25 cellular contexts compared by ENCODE assay signal in the genomic region with DNA sequence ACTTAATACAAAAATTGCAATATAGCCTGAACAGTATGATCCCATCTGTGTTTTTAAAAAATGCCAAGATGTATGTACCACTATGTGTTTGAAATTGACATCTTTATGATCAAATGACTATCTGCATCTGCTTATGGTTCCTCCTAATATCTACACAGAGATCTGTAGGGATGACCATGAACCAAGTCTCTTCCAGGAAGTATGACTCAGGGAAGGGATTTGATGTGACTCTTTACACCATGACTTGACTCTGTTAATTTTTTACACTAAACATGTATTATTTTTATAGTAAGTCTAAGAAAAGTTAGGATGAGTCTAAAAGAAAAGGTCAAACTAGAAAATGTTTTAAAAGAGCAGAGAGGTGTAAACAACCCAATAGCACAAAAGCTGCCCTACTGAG.
DNase-seq lines count a peak whose midpoint lies in the region; ATAC-seq, FAIRE-seq and TF ChIP-seq lines count a peak whose summit lies in the region.
"Had no signal": no experiment of that assay in that cellular context is flagged by ENCODE, and none has a peak within 500 bp of the region (broad histone marks: within the 10 kb centered on the region; RNA-seq: fewer than 3 reads in every experiment).

No MANE protein-coding gene starts in this region.

- H3K4me3 ChIP-seq in A549 (no peak overlapping the region), thyroid gland (replicated peaks in 1 of 3) (no peak overlapping the region)
- H3K4me3 ChIP-seq: MG63, SK-N-MC, stomach, upper lobe of left lung had no signal

- no peaks in the 10 kb centered on the region for H3K27me3 Mint-ChIP-seq in CD4-positive, alpha-beta T cell
- no peaks in the 10 kb centered on the region for H3K27me3 Mint-ChIP-seq in activated naive CD4-positive, alpha-beta T cell treated with anti-CD3 and anti-CD28 coated beads for 36 hours (ENCODE audit: low read depth)
- H3K27me3 Mint-ChIP-seq: activated naive CD8-positive, alpha-beta T cell treated with anti-CD3 and anti-CD28 coated beads for 36 hours; brain; naive thymus-derived CD8-positive, alpha-beta T cell had no signal

- FAIRE-seq in A549 (lab: Jason Lieb, UNC), result peak; percentile 95
- FAIRE-seq: H1, keratinocyte had no signal

- ATAC-seq in A549, result peak; percentile 56 to 72; a peak in 4 of 6 replicates
- ATAC-seq in CD4-positive, alpha-beta T cell (ENCODE audit: poor library complexity), result no peak
- ATAC-seq: naive thymus-derived CD8-positive, alpha-beta T cell had no signal

- H3K4me1 ChIP-seq in A549, result peaks cover 52% of the 10 kb centered on the region
- H3K4me1 ChIP-seq in thyroid gland, result no peaks in the 10 kb centered on the region
- H3K4me1 ChIP-seq: stomach had no signal

- peak overlapping the region; percentile 27 to 80 for H3K27ac ChIP-seq in A549
- no peak overlapping the region for H3K27ac ChIP-seq in CD4-positive, alpha-beta T cell (ENCODE audit: low read depth, low read length)
- no peak overlapping the region for H3K27ac ChIP-seq in thyroid gland
- H3K27ac ChIP-seq: SK-N-MC, stomach, upper lobe of left lung had no signal

- no peak for TF ChIP-seq CTCF in A549 (IDR thresholded peaks at IDR 0.05)
- TF ChIP-seq CTCF in CD4-positive, alpha-beta T cell (IDR thresholded peaks at IDR 0.05), result no peak
- TF ChIP-seq CTCF in thyroid gland (IDR thresholded peaks at IDR 0.05), result no peak

- no peak overlapping the region for H3K4me3 Mint-ChIP-seq in CD4-positive, alpha-beta T cell
- H3K4me3 Mint-ChIP-seq in activated naive CD4-positive, alpha-beta T cell treated with anti-CD3 and anti-CD28 coated beads for 36 hours, result no peak overlapping the region
- H3K4me3 Mint-ChIP-seq: activated naive CD8-positive, alpha-beta T cell treated with anti-CD3 and anti-CD28 coated beads for 36 hours; brain had no signal

- POLR2A ChIA-PET in A549 (lab: Yijun Ruan, JAX), result no interaction called here
- POLR2A ChIA-PET in CD4-positive, alpha-beta T cell (lab: Charles Lee), result no interaction called here

- TF ChIP-seq EP300 in A549 (IDR thresholded peaks at IDR 0.05), result no peak

- H3K4me2 ChIP-seq in A549, result peak overlapping the region; percentile 56

- H3K36me3 ChIP-seq in thyroid gland, result no peaks in the 10 kb centered on the region
- H3K36me3 ChIP-seq: MG63, stomach, upper lobe of left lung had no signal

- H3K27ac Mint-ChIP-seq in CD4-positive, alpha-beta T cell, result peak overlapping the region; percentile 74
- no peak overlapping the region for H3K27ac Mint-ChIP-seq in activated naive CD4-positive, alpha-beta T cell treated with anti-CD3 and anti-CD28 coated beads for 36 hours
- H3K27ac Mint-ChIP-seq: activated naive CD8-positive, alpha-beta T cell treated with anti-CD3 and anti-CD28 coated beads for 36 hours; brain had no signal

- H3K27me3 ChIP-seq in CD4-positive, alpha-beta T cell (ENCODE audit: control insufficient read depth, insufficient read depth, low read length), result no peaks in the 10 kb centered on the region
- no peaks in the 10 kb centered on the region for H3K27me3 ChIP-seq in thyroid gland
- H3K27me3 ChIP-seq: MG63, stomach, upper lobe of left lung had no signal

- TF ChIP-seq POLR2A in A549 (IDR thresholded peaks at IDR 0.05; ENCODE audit: low read length), result no peak
- no peak for TF ChIP-seq POLR2A in thyroid gland (IDR thresholded peaks at IDR 0.05)

- no peaks in the 10 kb centered on the region for H3K9me3 ChIP-seq in A549
- H3K9me3 ChIP-seq in CD4-positive, alpha-beta T cell (ENCODE audit: control insufficient read depth, low read length), result no peaks in the 10 kb centered on the region
- H3K9me3 ChIP-seq in thyroid gland, result no peaks in the 10 kb centered on the region
- H3K9me3 ChIP-seq: MG63, stomach, upper lobe of left lung had no signal

- TF ChIP-seq RAD21 in A549 (conservative IDR thresholded peaks at IDR 0.05 in 1 of 2, IDR thresholded peaks at IDR 0.05 in 1 of 2), result no peak

- H3K36me3 Mint-ChIP-seq in CD4-positive, alpha-beta T cell (ENCODE audit: low read depth), result peaks cover 25% of the 10 kb centered on the region
- H3K36me3 Mint-ChIP-seq in activated naive CD4-positive, alpha-beta T cell treated with anti-CD3 and anti-CD28 coated beads for 36 hours (ENCODE audit: low read depth), result peaks cover 1% of the 10 kb centered on the region
- H3K36me3 Mint-ChIP-seq: brain had no signal

- H3K9me3 Mint-ChIP-seq in CD4-positive, alpha-beta T cell, result no peaks in the 10 kb centered on the region
- no peaks in the 10 kb centered on the region for H3K9me3 Mint-ChIP-seq in activated naive CD4-positive, alpha-beta T cell treated with anti-CD3 and anti-CD28 coated beads for 36 hours
- H3K9me3 Mint-ChIP-seq: activated naive CD8-positive, alpha-beta T cell treated with anti-CD3 and anti-CD28 coated beads for 36 hours; naive thymus-derived CD8-positive, alpha-beta T cell had no signal

- CTCF ChIA-PET in A549 (lab: Yijun Ruan, JAX), result no interaction called here
- CTCF ChIA-PET in CD4-positive, alpha-beta T cell (lab: Charles Lee), result no interaction called here
- CTCF ChIA-PET in activated naive CD4-positive, alpha-beta T cell treated with anti-CD3 and anti-CD28 coated beads for 36 hours (lab: Charles Lee), result no interaction called here

- peaks cover 77% of the 10 kb centered on the region for H3K4me1 Mint-ChIP-seq in CD4-positive, alpha-beta T cell (ENCODE audit: low read depth)
- H3K4me1 Mint-ChIP-seq in activated naive CD4-positive, alpha-beta T cell treated with anti-CD3 and anti-CD28 coated beads for 36 hours (ENCODE audit: low read depth), result peaks cover 65% of the 10 kb centered on the region

- intact Hi-C loops in CD4-positive, alpha-beta T cell (cut with DNase I, micrococcal nuclease), result no loop called here
- intact Hi-C loops in activated naive CD4-positive, alpha-beta T cell treated with anti-CD3 and anti-CD28 coated beads for 36 hours (cut with micrococcal nuclease), result no loop called here
- intact Hi-C loops in thyroid gland (cut with DNase I), result no loop called here

- DNase-seq in A549 (ENCODE audit: low read depth in 1 of 2, low spot score in 1 of 2) (peak; percentile 18 to 35), RPMI7951 (ENCODE audit: low read depth) (peak; percentile 29), iris pigment epithelial cell (ENCODE audit: low read depth) (peak; percentile 42), COR-L47 (lab: John Stamatoyannopoulos, UW) (no peak), thyroid gland (no peak)
- DNase-seq in CD4-positive, alpha-beta T cell, result no peak
- DNase-seq in activated naive CD4-positive, alpha-beta T cell treated with anti-CD3 and anti-CD28 coated beads for 36 hours, result no peak
- DNase-seq: activated naive CD8-positive, alpha-beta T cell treated with anti-CD3 and anti-CD28 coated beads for 36 hours; cortex of kidney; foreskin fibroblast; hippocampal formation; mesendoderm; MG63; naive thymus-derived CD8-positive, alpha-beta T cell; NCI-H1694 treated with DMSO at 0.1 percent for 48 hours; NCI-H226; NCI-H82; OCI-M1; stimulated activated CD4-positive, alpha-beta T cell treated with anti-CD3 and anti-CD28 coated beads, Interleukin-2, amount 100 ng/mL, for 24 hours; stomach; upper lobe of left lung had no signal

TF ChIP-seq in A549, 52 proteins besides CTCF, POLR2A, EP300 and RAD21:
- TF ChIP-seq, protein P1, sequence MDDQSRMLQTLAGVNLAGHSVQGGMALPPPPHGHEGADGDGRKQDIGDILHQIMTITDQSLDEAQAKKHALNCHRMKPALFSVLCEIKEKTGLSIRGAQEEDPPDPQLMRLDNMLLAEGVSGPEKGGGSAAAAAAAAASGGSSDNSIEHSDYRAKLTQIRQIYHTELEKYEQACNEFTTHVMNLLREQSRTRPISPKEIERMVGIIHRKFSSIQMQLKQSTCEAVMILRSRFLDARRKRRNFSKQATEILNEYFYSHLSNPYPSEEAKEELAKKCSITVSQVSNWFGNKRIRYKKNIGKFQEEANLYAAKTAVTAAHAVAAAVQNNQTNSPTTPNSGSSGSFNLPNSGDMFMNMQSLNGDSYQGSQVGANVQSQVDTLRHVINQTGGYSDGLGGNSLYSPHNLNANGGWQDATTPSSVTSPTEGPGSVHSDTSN (IDR thresholded peaks at IDR 0.05), result no peak
- TF ChIP-seq FOSL2 (IDR thresholded peaks at IDR 0.05) (no peak), FOSL2 (CRISPR knock-in tag; IDR thresholded peaks at IDR 0.05) (peak; percentile 42)
TF ChIP-seq in A549: peak in this region for 1.

Comparison
In these comparisons a context has a peak if more than half of its experiments do, and no peak if none do; other contexts are left out.
1. DNase-seq: peak in A549 (2 of 2), RPMI7951 (single experiment) and iris pigment epithelial cell (single experiment); none in CD4-positive, alpha-beta T cell (0 of 10), COR-L47 (single experiment), activated naive CD4-positive, alpha-beta T cell treated with anti-CD3 and anti-CD28 coated beads for 36 hours (single experiment) and thyroid gland (0 of 2).
2. H3K27ac ChIP-seq: peak in A549 (2 of 2); none in CD4-positive, alpha-beta T cell (single experiment) and thyroid gland (0 of 3).